ENCODE assay signal across 8 cellular contexts in the genomic region with DNA sequence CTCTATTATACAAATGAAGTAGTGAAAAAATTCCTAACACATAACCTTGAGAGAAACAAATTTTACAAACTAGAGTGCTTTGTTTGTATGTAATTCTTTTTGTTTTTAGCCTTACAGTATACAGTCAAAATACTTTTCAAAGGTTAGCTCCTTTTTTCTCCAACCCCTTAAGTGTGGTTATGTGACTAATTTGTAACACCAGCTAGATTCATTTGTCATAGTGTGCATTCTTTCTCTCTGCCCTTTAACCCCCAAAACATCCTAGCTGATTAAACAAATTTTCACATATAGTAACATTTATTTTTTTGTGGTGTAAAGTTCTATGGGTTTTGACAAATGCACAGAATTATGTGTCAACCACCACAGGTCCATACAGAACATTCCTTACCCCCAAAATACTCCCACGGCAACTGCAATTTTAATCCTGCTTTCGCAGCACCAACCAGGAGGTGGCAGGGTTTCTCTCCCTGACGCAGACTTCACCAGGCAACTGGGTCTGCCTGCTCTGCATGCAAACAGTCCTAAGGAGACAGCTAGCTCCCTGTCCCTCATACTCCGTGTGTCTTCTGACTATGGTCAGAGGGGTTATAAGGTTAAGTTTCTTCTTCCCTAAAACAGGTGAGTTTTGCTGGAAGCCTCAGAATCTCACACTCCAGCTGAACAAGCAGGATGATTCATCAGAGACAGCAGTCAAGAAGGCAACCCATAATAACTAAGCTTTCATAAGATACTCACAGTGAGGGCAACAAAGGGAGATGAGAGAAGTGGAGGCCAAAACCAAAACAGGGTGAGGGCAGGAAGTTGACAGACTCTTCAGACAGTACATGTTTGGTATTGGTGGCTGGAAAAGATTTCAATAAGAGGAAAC. TPM values are rescaled to one million over a fixed set of nuclear protein-coding genes. Genes with fewer than 3 reads are reported as not detected.
DNase-seq lines count a peak whose midpoint lies in the region; ATAC-seq, FAIRE-seq and TF ChIP-seq lines count a peak whose summit lies in the region.

No MANE protein-coding gene starts in this region.

- H3K4me1 ChIP-seq in right lobe of liver, result no peaks in the 10 kb centered on the region

- H3K27ac ChIP-seq in right lobe of liver (no peak overlapping the region), substantia nigra (ENCODE audit: low read depth, low read length, poor library complexity, severe bottlenecking) (no peak overlapping the region)

- H3K36me3 Mint-ChIP-seq in chondrocyte (ENCODE audit: low read depth), result no peaks in the 10 kb centered on the region

- H3K4me1 Mint-ChIP-seq in chondrocyte (ENCODE audit: low read depth), result no peaks in the 10 kb centered on the region

- no peaks in the 10 kb centered on the region for H3K27me3 Mint-ChIP-seq in chondrocyte (ENCODE audit: low read depth)

- H3K36me3 ChIP-seq in right lobe of liver, result no peaks in the 10 kb centered on the region

- H3K4me3 ChIP-seq in right lobe of liver, result no peak overlapping the region

- intact Hi-C loops in right lobe of liver (cut with DNase I), result loop anchor here in 1 of 2 donors (10.0 kb wide), 1 partner anchor 63 kb away; no protein-coding TSS in a partner anchor

- no peak overlapping the region for H3K4me3 Mint-ChIP-seq in chondrocyte (ENCODE audit: unreplicated experiment)

- H3K27ac Mint-ChIP-seq in chondrocyte (ENCODE audit: unreplicated experiment), result no peak overlapping the region

- TF ChIP-seq CTCF in chondrocyte (IDR thresholded peaks at IDR 0.05) (peak; percentile 98), right lobe of liver (IDR thresholded peaks at IDR 0.05) (peak; percentile 52 to 61 (median 57))

- DNase-seq in HS-5 (ENCODE audit: low read depth), result peak; percentile 73
- peak; percentile 6 for DNase-seq in SIG-M5 (lab: John Stamatoyannopoulos, UW)
- no peak for DNase-seq in chondrocyte (ENCODE audit: low spot score)
- DNase-seq in right lobe of liver, result peak in 2 of 3 donors; percentile 29 to 56
- peak in 37 of 49 donors; percentile 1 to 68 (median 24) for DNase-seq in substantia nigra (lab: John Stamatoyannopoulos, UW)
- no peak for DNase-seq in activated gamma-delta T cell (lab: John Stamatoyannopoulos, UW)

- 27% methylated on average over 4 of the region's 4 CpGs for WGBS in right lobe of liver (ENCODE audit: insufficient coverage, low coverage, low lambda C conversion rate, missing lambda C conversion rate)

- H3K9me3 ChIP-seq in right lobe of liver, result no peaks in the 10 kb centered on the region

- ATAC-seq in right lobe of liver, result peak; percentile 83 to 91 (median 86)
- ATAC-seq in GM21576 (IDR thresholded peaks at IDR 0.05; ENCODE audit: unreplicated experiment), result no peak

- no peaks in the 10 kb centered on the region for H3K27me3 ChIP-seq in right lobe of liver

- no peak for TF ChIP-seq POLR2A in right lobe of liver (IDR thresholded peaks at IDR 0.05)

- H3K9me3 Mint-ChIP-seq in chondrocyte (ENCODE audit: low read depth), result no peaks in the 10 kb centered on the region

- FAIRE-seq in G401.6 (lab: Jason Lieb, UNC), result peak; percentile 86

RNA-seq across cellular contexts. Expression of a gene that starts 44.5 kb away (rescaled TPM):
- total RNA-seq in chondrocyte (not detected in 3 replicates), right lobe of liver (under 1 TPM in 1 of 6 experiments, not detected in 5; 0.26 TPM)

Comparison
In these comparisons a context has a peak if more than half of its experiments do, and no peak if none do; other contexts are left out.
1. DNase-seq: peak in HS-5 (single experiment), SIG-M5 (single experiment), right lobe of liver (2 of 3) and substantia nigra (37 of 49); none in chondrocyte (single experiment) and activated gamma-delta T cell (single experiment).